ENCODE assay signal across 13 cellular contexts in genomic region chr14:20622816-20623291, GRCh38. TPM values are rescaled to one million over a fixed set of nuclear protein-coding genes. Genes with fewer than 3 reads are reported as not detected.
DNase-seq lines count a peak whose midpoint lies in the region; ATAC-seq, FAIRE-seq and TF ChIP-seq lines count a peak whose summit lies in the region.
"Had no signal": no experiment of that assay in that cellular context is flagged by ENCODE, and none has a peak within 500 bp of the region (broad histone marks: within the 10 kb centered on the region; RNA-seq: fewer than 3 reads in every experiment).

No MANE protein-coding gene starts in this region.

- DNase-seq in A549 (ENCODE audit: low read depth in 1 of 2, low spot score in 1 of 2) (no peak), GM06990 (ENCODE audit: extremely low read depth, insufficient read length) (peak; percentile 43), kidney (peak; percentile 63), frontal cortex (ENCODE audit: low spot score in 2 of 2) (no peak), mesenteric fat pad (ENCODE audit: low spot score) (no peak), iPS-NIHi11 (ENCODE audit: low spot score) (no peak)
- DNase-seq: activated gamma-delta T cell; effector CD4-positive, alpha-beta T cell; NCI-H187; occipital lobe; stimulated activated CD4-positive, alpha-beta T cell treated with anti-CD3 and anti-CD28 coated beads, Interleukin-15, amount 100 ng/mL, for 24 hours had no signal

- no peak overlapping the region for H3K9ac ChIP-seq in kidney (ENCODE audit: low read length in 2 of 2)

- peak overlapping the region; percentile 83 for H3K4me3 Mint-ChIP-seq in activated T-helper 17 cell treated with anti-CD3 and anti-CD28 coated beads, Interleukin-2, amount 50 U/mL, for 72 hours

- POLR2A ChIA-PET in A549 (lab: Yijun Ruan, JAX), result interaction anchor here (1.1 kb wide), 1 partner anchor 59 kb away, joined by 3 read pairs; no protein-coding TSS in a partner anchor

- no peak for TF ChIP-seq RAD21 in A549 (conservative IDR thresholded peaks at IDR 0.05 in 1 of 2, IDR thresholded peaks at IDR 0.05 in 1 of 2)

- H3K36me3 Mint-ChIP-seq in activated T-helper 17 cell treated with anti-CD3 and anti-CD28 coated beads, Interleukin-2, amount 50 U/mL, for 72 hours (ENCODE audit: low read depth), result peaks cover 12% of the 10 kb centered on the region

- 94% methylated on average over 29 of the region's 29 CpGs for WGBS in A549 (ENCODE audit: missing lambda C conversion rate)

- intact Hi-C loops in kidney (cut with DNase I), result no loop called here

- FAIRE-seq in A549 (lab: Jason Lieb, UNC) (no peak), kidney (lab: Jason Lieb, UNC) (no peak), frontal cortex (lab: Jason Lieb, UNC) (no peak)

- TF ChIP-seq EP300 in A549 (IDR thresholded peaks at IDR 0.05), result no peak

- no peaks in the 10 kb centered on the region for H3K27me3 ChIP-seq in GM06990 (replicated peaks; ENCODE audit: control insufficient read depth, insufficient read depth, low read length)

- H3K9me3 ChIP-seq in A549 (no peaks in the 10 kb centered on the region), kidney (ENCODE audit: control insufficient read depth in 1 of 2, low read length in 2 of 2) (no peaks in the 10 kb centered on the region)

- H3K4me3 ChIP-seq in A549 (no peak overlapping the region), GM06990 (replicated peaks; ENCODE audit: low read depth, low read length) (no peak overlapping the region), kidney (ENCODE audit: low read length in 2 of 2) (no peak overlapping the region)

- H3K27ac ChIP-seq in A549 (no peak overlapping the region), kidney (ENCODE audit: low read depth in 2 of 2, low read length in 2 of 2) (no peak overlapping the region)

- CTCF ChIA-PET in A549 (lab: Yijun Ruan, JAX), result interaction anchor here (0.9 to 3.4 kb wide), 9 partner anchors 9 to 348 kb away, joined by 3 to 27 read pairs (median 3); partner anchors contain the start of gene RNASE4

- peaks cover 25% of the 10 kb centered on the region for H3K27me3 Mint-ChIP-seq in activated T-helper 17 cell treated with anti-CD3 and anti-CD28 coated beads, Interleukin-2, amount 50 U/mL, for 72 hours

- TF ChIP-seq POLR2A in A549 (IDR thresholded peaks at IDR 0.05; ENCODE audit: low read length), result 0 out of 2 replicates have a peak, but pooled peaks have one; percentile 13

- no peak overlapping the region for H3K4me2 ChIP-seq in A549

- no peak for TF ChIP-seq CTCF in A549 (IDR thresholded peaks at IDR 0.05)
- no peak for TF ChIP-seq CTCF in GM06990 (IDR thresholded peaks at IDR 0.05; ENCODE audit: insufficient read depth, low read length, poor library complexity, severe bottlenecking)
- no peak for TF ChIP-seq CTCF in kidney (IDR thresholded peaks at IDR 0.05; ENCODE audit: borderline replicate concordance, extremely low read depth, insufficient read depth)

- ATAC-seq in A549 (no peak), GM21576 (IDR thresholded peaks at IDR 0.05; ENCODE audit: unreplicated experiment) (no peak)
- no peak for ATAC-seq in activated T-helper 17 cell treated with anti-CD3 and anti-CD28 coated beads, Interleukin-2, amount 50 U/mL, for 72 hours (replicated peaks)

- H3K4me1 Mint-ChIP-seq in activated T-helper 17 cell treated with anti-CD3 and anti-CD28 coated beads, Interleukin-2, amount 50 U/mL, for 72 hours, result peaks cover 38% of the 10 kb centered on the region

- no peaks in the 10 kb centered on the region for H3K9me3 Mint-ChIP-seq in activated T-helper 17 cell treated with anti-CD3 and anti-CD28 coated beads, Interleukin-2, amount 50 U/mL, for 72 hours

- peaks cover 24% of the 10 kb centered on the region; the same call in 2 of the 3 replicates for H3K4me1 ChIP-seq in A549
- H3K4me1 ChIP-seq in kidney (ENCODE audit: control insufficient read depth in 1 of 2, insufficient read depth in 1 of 2, low read depth in 1 of 2, low read length in 2 of 2), result peaks cover 0 to 3% of the 10 kb centered on the region in 2 donors

- no peak overlapping the region for H3K27ac Mint-ChIP-seq in activated T-helper 17 cell treated with anti-CD3 and anti-CD28 coated beads, Interleukin-2, amount 50 U/mL, for 72 hours

- no peaks in the 10 kb centered on the region for H3K36me3 ChIP-seq in GM06990 (ENCODE audit: control insufficient read depth, insufficient read depth, low read length)
- H3K36me3 ChIP-seq in kidney (ENCODE audit: control insufficient read depth in 1 of 2, insufficient read depth in 2 of 2, low read length in 2 of 2), result no peaks in the 10 kb centered on the region

TF ChIP-seq in A549, 52 proteins besides CTCF, POLR2A, EP300 and RAD21:
- TF ChIP-seq EHF (CRISPR knock-in tag; IDR thresholded peaks at IDR 0.05) (no peak), HEYL (CRISPR knock-in tag; IDR thresholded peaks at IDR 0.05) (no peak), MAFK (IDR thresholded peaks at IDR 0.05; ENCODE audit: partially characterized antibody) (no peak), HOXA7 (CRISPR knock-in tag; IDR thresholded peaks at IDR 0.05) (no peak), ZFP36 (IDR thresholded peaks at IDR 0.05; ENCODE audit: borderline replicate concordance, partially characterized antibody) (no peak), PBX3 (IDR thresholded peaks at IDR 0.05) (no peak), NFE2L2 (conservative IDR thresholded peaks at IDR 0.05; ENCODE audit: low read length) (no peak), ZSCAN20 (CRISPR knock-in tag; IDR thresholded peaks at IDR 0.05) (no peak), KDM1A (IDR thresholded peaks at IDR 0.05; ENCODE audit: low read depth) (no peak), GATA3 (IDR thresholded peaks at IDR 0.05; ENCODE audit: borderline replicate concordance) (no peak)

RNA-seq across cellular contexts. Expression of gene OR6S1, which starts 18.6 kb away (rescaled TPM):
- not detected in 2 replicates for polyA plus RNA-seq in A549 (2011; rRNA removed)
- polyA plus RNA-seq in A549 (2012; cell fraction: cytosol; rRNA removed), result not detected in 2 replicates
- polyA plus RNA-seq in A549 (2012; cell fraction: nucleus; rRNA removed), result not detected in 2 replicates
- not detected in 3 replicates for polyA plus RNA-seq in A549 (2017; fragmentation: RNase III; extraction: RNeasy Plus Mini Kit Qiagen cat#74134 plus additional on column Dnase treatment)
- not detected in 2 replicates for polyA minus RNA-seq in A549 (2011; rRNA and poly(A)+ RNA removed)
- not detected for total RNA-seq in activated T-helper 17 cell treated with anti-CD3 and anti-CD28 coated beads, Interleukin-2, amount 50 U/mL, for 72 hours
- total RNA-seq in kidney, result not detected
- not detected for polyA plus RNA-seq in kidney (ENCODE audit: insufficient read depth, low read depth, low replicate concordance)
- total RNA-seq in frontal cortex, result not detected
- not detected for total RNA-seq in mesenteric fat pad
- total RNA-seq: occipital lobe had no signal

RNA-seq across cellular contexts. Expression of gene RNASE12, which starts 31.7 kb away (rescaled TPM):
- polyA plus RNA-seq in A549 (2011; rRNA removed), result not detected in 2 replicates
- polyA plus RNA-seq in A549 (2012; cell fraction: cytosol; rRNA removed), result not detected in 2 replicates
- not detected in 2 replicates for polyA plus RNA-seq in A549 (2012; cell fraction: nucleus; rRNA removed)
- polyA plus RNA-seq in A549 (2017; fragmentation: RNase III; extraction: RNeasy Plus Mini Kit Qiagen cat#74134 plus additional on column Dnase treatment), result not detected in 3 replicates
- not detected in 2 replicates for polyA minus RNA-seq in A549 (2011; rRNA and poly(A)+ RNA removed)
- not detected for total RNA-seq in activated T-helper 17 cell treated with anti-CD3 and anti-CD28 coated beads, Interleukin-2, amount 50 U/mL, for 72 hours
- not detected for total RNA-seq in kidney
- polyA plus RNA-seq in kidney (ENCODE audit: insufficient read depth, low read depth, low replicate concordance), result not detected
- total RNA-seq in frontal cortex, result not detected
- not detected for total RNA-seq in mesenteric fat pad
- total RNA-seq: occipital lobe had no signal

RNA-seq across cellular contexts. Expression of gene RNASE11, which starts 35.1 kb away (rescaled TPM):
- not detected in 2 replicates for polyA plus RNA-seq in A549 (2011; rRNA removed)
- not detected in 2 replicates for polyA plus RNA-seq in A549 (2012; cell fraction: cytosol; rRNA removed)
- polyA plus RNA-seq in A549 (2012; cell fraction: nucleus; rRNA removed), result not detected in 2 replicates
- not detected in 3 replicates for polyA plus RNA-seq in A549 (2017; fragmentation: RNase III; extraction: RNeasy Plus Mini Kit Qiagen cat#74134 plus additional on column Dnase treatment)
- polyA minus RNA-seq in A549 (2011; rRNA and poly(A)+ RNA removed), result not detected in 2 replicates
- total RNA-seq in activated T-helper 17 cell treated with anti-CD3 and anti-CD28 coated beads, Interleukin-2, amount 50 U/mL, for 72 hours, result not detected
- total RNA-seq in kidney, result not detected
- polyA plus RNA-seq in kidney (ENCODE audit: insufficient read depth, low read depth, low replicate concordance), result not detected
- total RNA-seq in frontal cortex, result not detected
- not detected for total RNA-seq in mesenteric fat pad
- total RNA-seq: occipital lobe had no signal

Comparison
In these comparisons a context has a peak if more than half of its experiments do, and no peak if none do; other contexts are left out.
1. DNase-seq: peak in GM06990 (single experiment) and kidney (single experiment); none in A549 (0 of 2), frontal cortex (0 of 2), mesenteric fat pad (single experiment) and iPS-NIHi11 (single experiment).